Comparison of ENCODE assay signal across 2 cellular contexts in the genomic region with DNA sequence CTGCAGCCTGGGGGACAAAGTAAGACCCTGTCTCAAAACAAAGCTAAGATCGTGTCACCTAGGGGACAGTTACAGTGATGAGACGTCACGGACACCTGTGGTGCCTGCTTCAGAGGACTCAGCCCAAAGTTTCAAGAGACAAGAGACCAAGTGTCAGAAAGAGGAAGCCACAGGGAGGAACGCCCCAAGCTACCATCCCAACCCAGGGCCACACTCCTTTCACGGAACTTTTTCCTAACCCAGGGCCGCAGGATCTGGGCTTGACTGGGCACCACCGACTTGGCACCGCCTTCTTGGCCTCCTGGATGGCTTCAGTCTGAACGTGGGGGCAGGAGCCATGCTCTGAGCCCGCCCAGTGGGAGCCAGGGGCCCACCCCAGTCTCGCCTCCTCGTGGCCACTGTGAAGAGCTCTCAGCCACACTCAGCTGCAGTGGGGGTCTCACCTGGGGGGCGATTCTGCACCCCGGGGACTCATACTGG.
TF ChIP-seq lines count a peak whose summit lies in the region.

No MANE protein-coding gene starts in this region.

TF ChIP-seq in SK-N-SH, 30 proteins besides CTCF, POLR2A, EP300 and RAD21:
- TF ChIP-seq RXRA (IDR thresholded peaks at IDR 0.05; ENCODE audit: borderline replicate concordance, low read depth) (no peak), USF1 (IDR thresholded peaks at IDR 0.05; ENCODE audit: borderline replicate concordance, low read depth) (no peak), MXI1 (IDR thresholded peaks at IDR 0.05; ENCODE audit: low read depth, low read length) (no peak), ELF1 (IDR thresholded peaks at IDR 0.05) (no peak), POLR2AphosphoS5 (IDR thresholded peaks at IDR 0.05; ENCODE audit: low read depth, low read length) (no peak), RCOR1 (IDR thresholded peaks at IDR 0.05; ENCODE audit: low read length) (no peak), CHD2 (IDR thresholded peaks at IDR 0.05; ENCODE audit: low read length, partially characterized antibody) (no peak), YY1 (IDR thresholded peaks at IDR 0.05; ENCODE audit: low read depth) (no peak), FOXM1 (IDR thresholded peaks at IDR 0.05; ENCODE audit: low read depth) (no peak), TCF12 (IDR thresholded peaks at IDR 0.05) (no peak), IRF3 (IDR thresholded peaks at IDR 0.05; ENCODE audit: low read depth, low read length) (no peak), EZH2phosphoT487 (IDR thresholded peaks at IDR 0.05; ENCODE audit: borderline replicate concordance, low read depth) (no peak), SMC3 (IDR thresholded peaks at IDR 0.05; ENCODE audit: low read depth, low read length) (no peak), TEAD4 (IDR thresholded peaks at IDR 0.05; ENCODE audit: borderline replicate concordance, insufficient read depth) (no peak), FOXJ3 (CRISPR knock-in tag; IDR thresholded peaks at IDR 0.05) (no peak), GABPA (IDR thresholded peaks at IDR 0.05; ENCODE audit: low read depth) (no peak), JUND (IDR thresholded peaks at IDR 0.05) (no peak)
- TF ChIP-seq, protein P1, sequence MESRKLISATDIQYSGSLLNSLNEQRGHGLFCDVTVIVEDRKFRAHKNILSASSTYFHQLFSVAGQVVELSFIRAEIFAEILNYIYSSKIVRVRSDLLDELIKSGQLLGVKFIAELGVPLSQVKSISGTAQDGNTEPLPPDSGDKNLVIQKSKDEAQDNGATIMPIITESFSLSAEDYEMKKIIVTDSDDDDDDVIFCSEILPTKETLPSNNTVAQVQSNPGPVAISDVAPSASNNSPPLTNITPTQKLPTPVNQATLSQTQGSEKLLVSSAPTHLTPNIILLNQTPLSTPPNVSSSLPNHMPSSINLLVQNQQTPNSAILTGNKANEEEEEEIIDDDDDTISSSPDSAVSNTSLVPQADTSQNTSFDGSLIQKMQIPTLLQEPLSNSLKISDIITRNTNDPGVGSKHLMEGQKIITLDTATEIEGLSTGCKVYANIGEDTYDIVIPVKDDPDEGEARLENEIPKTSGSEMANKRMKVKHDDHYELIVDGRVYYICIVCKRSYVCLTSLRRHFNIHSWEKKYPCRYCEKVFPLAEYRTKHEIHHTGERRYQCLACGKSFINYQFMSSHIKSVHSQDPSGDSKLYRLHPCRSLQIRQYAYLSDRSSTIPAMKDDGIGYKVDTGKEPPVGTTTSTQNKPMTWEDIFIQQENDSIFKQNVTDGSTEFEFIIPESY (IDR thresholded peaks at IDR 0.05; ENCODE audit: borderline replicate concordance, low read depth), result no peak
- TF ChIP-seq, protein P2, sequence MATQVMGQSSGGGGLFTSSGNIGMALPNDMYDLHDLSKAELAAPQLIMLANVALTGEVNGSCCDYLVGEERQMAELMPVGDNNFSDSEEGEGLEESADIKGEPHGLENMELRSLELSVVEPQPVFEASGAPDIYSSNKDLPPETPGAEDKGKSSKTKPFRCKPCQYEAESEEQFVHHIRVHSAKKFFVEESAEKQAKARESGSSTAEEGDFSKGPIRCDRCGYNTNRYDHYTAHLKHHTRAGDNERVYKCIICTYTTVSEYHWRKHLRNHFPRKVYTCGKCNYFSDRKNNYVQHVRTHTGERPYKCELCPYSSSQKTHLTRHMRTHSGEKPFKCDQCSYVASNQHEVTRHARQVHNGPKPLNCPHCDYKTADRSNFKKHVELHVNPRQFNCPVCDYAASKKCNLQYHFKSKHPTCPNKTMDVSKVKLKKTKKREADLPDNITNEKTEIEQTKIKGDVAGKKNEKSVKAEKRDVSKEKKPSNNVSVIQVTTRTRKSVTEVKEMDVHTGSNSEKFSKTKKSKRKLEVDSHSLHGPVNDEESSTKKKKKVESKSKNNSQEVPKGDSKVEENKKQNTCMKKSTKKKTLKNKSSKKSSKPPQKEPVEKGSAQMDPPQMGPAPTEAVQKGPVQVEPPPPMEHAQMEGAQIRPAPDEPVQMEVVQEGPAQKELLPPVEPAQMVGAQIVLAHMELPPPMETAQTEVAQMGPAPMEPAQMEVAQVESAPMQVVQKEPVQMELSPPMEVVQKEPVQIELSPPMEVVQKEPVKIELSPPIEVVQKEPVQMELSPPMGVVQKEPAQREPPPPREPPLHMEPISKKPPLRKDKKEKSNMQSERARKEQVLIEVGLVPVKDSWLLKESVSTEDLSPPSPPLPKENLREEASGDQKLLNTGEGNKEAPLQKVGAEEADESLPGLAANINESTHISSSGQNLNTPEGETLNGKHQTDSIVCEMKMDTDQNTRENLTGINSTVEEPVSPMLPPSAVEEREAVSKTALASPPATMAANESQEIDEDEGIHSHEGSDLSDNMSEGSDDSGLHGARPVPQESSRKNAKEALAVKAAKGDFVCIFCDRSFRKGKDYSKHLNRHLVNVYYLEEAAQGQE (IDR thresholded peaks at IDR 0.05; ENCODE audit: low read depth, low read length), result no peak
- TF ChIP-seq, protein P3, sequence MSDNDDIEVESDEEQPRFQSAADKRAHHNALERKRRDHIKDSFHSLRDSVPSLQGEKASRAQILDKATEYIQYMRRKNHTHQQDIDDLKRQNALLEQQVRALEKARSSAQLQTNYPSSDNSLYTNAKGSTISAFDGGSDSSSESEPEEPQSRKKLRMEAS (IDR thresholded peaks at IDR 0.05; ENCODE audit: low read depth), result no peak

TF ChIP-seq in SK-N-SH treated with all-trans-retinoic acid at 6 μM for 48 hours, 23 proteins besides CTCF, POLR2A, EP300 and RAD21:
- TF ChIP-seq GLIS3 (CRISPR knock-in tag; IDR thresholded peaks at IDR 0.05) (no peak), POU6F1 (CRISPR knock-in tag; IDR thresholded peaks at IDR 0.05; ENCODE audit: borderline replicate concordance, low read depth) (no peak), PPARA (CRISPR knock-in tag; IDR thresholded peaks at IDR 0.05; ENCODE audit: borderline replicate concordance) (no peak), ZFP3 (CRISPR knock-in tag; IDR thresholded peaks at IDR 0.05) (no peak), TOX (CRISPR knock-in tag; IDR thresholded peaks at IDR 0.05; ENCODE audit: borderline replicate concordance) (no peak), ZNF70 (CRISPR knock-in tag; IDR thresholded peaks at IDR 0.05) (no peak)
- TF ChIP-seq, protein P4, sequence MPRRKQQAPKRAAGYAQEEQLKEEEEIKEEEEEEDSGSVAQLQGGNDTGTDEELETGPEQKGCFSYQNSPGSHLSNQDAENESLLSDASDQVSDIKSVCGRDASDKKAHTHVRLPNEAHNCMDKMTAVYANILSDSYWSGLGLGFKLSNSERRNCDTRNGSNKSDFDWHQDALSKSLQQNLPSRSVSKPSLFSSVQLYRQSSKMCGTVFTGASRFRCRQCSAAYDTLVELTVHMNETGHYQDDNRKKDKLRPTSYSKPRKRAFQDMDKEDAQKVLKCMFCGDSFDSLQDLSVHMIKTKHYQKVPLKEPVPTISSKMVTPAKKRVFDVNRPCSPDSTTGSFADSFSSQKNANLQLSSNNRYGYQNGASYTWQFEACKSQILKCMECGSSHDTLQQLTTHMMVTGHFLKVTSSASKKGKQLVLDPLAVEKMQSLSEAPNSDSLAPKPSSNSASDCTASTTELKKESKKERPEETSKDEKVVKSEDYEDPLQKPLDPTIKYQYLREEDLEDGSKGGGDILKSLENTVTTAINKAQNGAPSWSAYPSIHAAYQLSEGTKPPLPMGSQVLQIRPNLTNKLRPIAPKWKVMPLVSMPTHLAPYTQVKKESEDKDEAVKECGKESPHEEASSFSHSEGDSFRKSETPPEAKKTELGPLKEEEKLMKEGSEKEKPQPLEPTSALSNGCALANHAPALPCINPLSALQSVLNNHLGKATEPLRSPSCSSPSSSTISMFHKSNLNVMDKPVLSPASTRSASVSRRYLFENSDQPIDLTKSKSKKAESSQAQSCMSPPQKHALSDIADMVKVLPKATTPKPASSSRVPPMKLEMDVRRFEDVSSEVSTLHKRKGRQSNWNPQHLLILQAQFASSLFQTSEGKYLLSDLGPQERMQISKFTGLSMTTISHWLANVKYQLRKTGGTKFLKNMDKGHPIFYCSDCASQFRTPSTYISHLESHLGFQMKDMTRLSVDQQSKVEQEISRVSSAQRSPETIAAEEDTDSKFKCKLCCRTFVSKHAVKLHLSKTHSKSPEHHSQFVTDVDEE (CRISPR knock-in tag; IDR thresholded peaks at IDR 0.05), result no peak
- TF ChIP-seq, protein P5, sequence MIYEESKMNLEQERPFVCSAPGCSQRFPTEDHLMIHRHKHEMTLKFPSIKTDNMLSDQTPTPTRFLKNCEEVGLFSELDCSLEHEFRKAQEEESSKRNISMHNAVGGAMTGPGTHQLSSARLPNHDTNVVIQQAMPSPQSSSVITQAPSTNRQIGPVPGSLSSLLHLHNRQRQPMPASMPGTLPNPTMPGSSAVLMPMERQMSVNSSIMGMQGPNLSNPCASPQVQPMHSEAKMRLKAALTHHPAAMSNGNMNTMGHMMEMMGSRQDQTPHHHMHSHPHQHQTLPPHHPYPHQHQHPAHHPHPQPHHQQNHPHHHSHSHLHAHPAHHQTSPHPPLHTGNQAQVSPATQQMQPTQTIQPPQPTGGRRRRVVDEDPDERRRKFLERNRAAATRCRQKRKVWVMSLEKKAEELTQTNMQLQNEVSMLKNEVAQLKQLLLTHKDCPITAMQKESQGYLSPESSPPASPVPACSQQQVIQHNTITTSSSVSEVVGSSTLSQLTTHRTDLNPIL (CRISPR knock-in tag; IDR thresholded peaks at IDR 0.05; ENCODE audit: low read depth), result no peak
